ENCODE assay signal across 23 cellular contexts in the genomic region with DNA sequence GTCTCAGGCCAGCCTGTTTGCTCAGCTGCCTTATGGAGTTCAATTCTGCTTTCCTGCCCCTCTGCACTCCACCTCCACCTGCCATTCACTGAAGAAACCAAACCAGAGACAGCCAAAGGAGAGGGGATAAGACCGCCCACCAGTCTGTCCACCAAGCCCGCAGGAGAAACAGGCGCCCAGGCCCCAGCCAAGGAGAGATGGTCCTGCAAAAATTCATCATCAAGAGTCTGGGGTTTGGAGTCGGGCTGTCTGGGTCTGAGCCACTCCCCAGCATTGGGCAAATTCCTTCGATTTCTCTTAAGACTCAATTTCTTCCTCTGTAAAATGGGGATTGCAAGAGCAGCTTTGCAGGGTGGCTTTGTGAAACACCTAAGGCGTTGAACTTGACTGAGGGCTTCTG.
"Had no signal": no experiment of that assay in that cellular context is flagged by ENCODE, and none has a peak within 500 bp of the region (broad histone marks: within the 10 kb centered on the region; RNA-seq: fewer than 3 reads in every experiment).

No MANE protein-coding gene starts in this region.

- H3K36me3 Mint-ChIP-seq: type B pancreatic cell had no signal

- ATAC-seq: activated CD8-positive, alpha-beta T cell treated with anti-CD3 and anti-CD28 coated beads for 36 hours; activated T-cell treated with anti-CD3 and anti-CD28 coated beads, Interleukin-2, amount 50 U/mL, for 4 hours; activated T-helper 17 cell treated with anti-CD3 and anti-CD28 coated beads, Interleukin-2, amount 50 U/mL, for 72 hours; gastroesophageal sphincter; left colon; right lobe of liver; stimulated activated naive CD8-positive, alpha-beta T cell treated with anti-CD3 and anti-CD28 coated beads, Interleukin-15, Interleukin-2, amounts not matched to agents 100 U/mL and 50 U/mL, for 24 hours had no signal

- H3K4me3 Mint-ChIP-seq: activated B cell treated with CpG ODN at 0.5 μM for 24 hours; activated CD8-positive, alpha-beta T cell treated with anti-CD3 and anti-CD28 coated beads for 36 hours; activated T-cell treated with anti-CD3 and anti-CD28 coated beads, Interleukin-2, amount 50 U/mL, for 4 hours; activated T-helper 17 cell treated with anti-CD3 and anti-CD28 coated beads, Interleukin-2, amount 50 U/mL, for 72 hours; nephron; type B pancreatic cell had no signal

- H3K9me3 Mint-ChIP-seq: activated B cell treated with CpG ODN at 0.5 μM for 24 hours; activated CD8-positive, alpha-beta T cell treated with anti-CD3 and anti-CD28 coated beads for 36 hours; activated T-cell treated with anti-CD3 and anti-CD28 coated beads, Interleukin-2, amount 50 U/mL, for 4 hours; activated T-helper 17 cell treated with anti-CD3 and anti-CD28 coated beads, Interleukin-2, amount 50 U/mL, for 72 hours; nephron; type B pancreatic cell had no signal

- H3K27ac Mint-ChIP-seq: activated B cell treated with CpG ODN at 0.5 μM for 24 hours; activated CD8-positive, alpha-beta T cell treated with anti-CD3 and anti-CD28 coated beads for 36 hours; activated T-helper 17 cell treated with anti-CD3 and anti-CD28 coated beads, Interleukin-2, amount 50 U/mL, for 72 hours; nephron; progenitor cell of endocrine pancreas; type B pancreatic cell had no signal

- DNase-seq: activated B cell treated with CpG ODN at 0.5 μM for 24 hours; activated CD4-positive, alpha-beta T cell treated with anti-CD3 and anti-CD28 coated beads, Interleukin-2, amount 50 U/mL, for 1 hour; activated CD8-positive, alpha-beta T cell treated with anti-CD3 and anti-CD28 coated beads for 36 hours; activated gamma-delta T cell treated with Interleukin-2 at 50 U/mL for 16 hours; activated naive CD4-positive, alpha-beta T cell treated with anti-CD3 and anti-CD28 coated beads, Interleukin-2, amount 50 U/mL, for 16 hours; activated T-cell treated with anti-CD3 and anti-CD28 coated beads, Interleukin-2, amount 50 U/mL, for 4 hours; amniotic stem cell; caudate nucleus; head of caudate nucleus; hippocampal formation; left colon; mammary epithelial cell; ovary; right lobe of liver; stimulated activated CD4-positive, alpha-beta T cell treated with anti-CD3 and anti-CD28 coated beads, Interleukin-12 subunit alpha, Interleukin-12 subunit beta, amount 100 ng/mL, for 4 hours; stimulated activated CD4-positive, alpha-beta T cell treated with anti-CD3 and anti-CD28 coated beads, Interleukin-4, amount 100 ng/mL, for 1 hour; stimulated activated naive CD8-positive, alpha-beta T cell treated with anti-CD3 and anti-CD28 coated beads, Interleukin-15, Interleukin-2, amounts not matched to agents 100 U/mL and 50 U/mL, for 24 hours; uterus had no signal
